Comparison of ENCODE assay signal across 1 cellular context in genomic region chr10:21473541-21473940, GRCh38.
TF ChIP-seq lines count a peak whose summit lies in the region.

No MANE protein-coding gene starts in this region.

TF ChIP-seq in HepG2, 621 proteins besides CTCF, POLR2A, EP300 and RAD21 (continued from another document):
- TF ChIP-seq E2F5 (CRISPR knock-in tag; conservative IDR thresholded peaks at IDR 0.05), result no peak
- no peak for TF ChIP-seq ZSCAN25 (CRISPR knock-in tag; IDR thresholded peaks at IDR 0.05)
